ENCODE assay signal across 10 cellular contexts in genomic region chr5:59042201-59042600, GRCh38.
DNase-seq lines count a peak whose midpoint lies in the region; ATAC-seq and TF ChIP-seq lines count a peak whose summit lies in the region.
"Had no signal": no experiment of that assay in that cellular context is flagged by ENCODE, and none has a peak within 500 bp of the region (broad histone marks: within the 10 kb centered on the region; RNA-seq: fewer than 3 reads in every experiment).

No MANE protein-coding gene starts in this region.

- DNase-seq in right cardiac atrium: no peak
- DNase-seq in Right ventricle myocardium inferior (ENCODE audit: missing footprints): no peak
- peak; percentile 32 for DNase-seq in activated CD8-positive, alpha-beta T cell treated with anti-CD3 and anti-CD28 coated beads, Interleukin-2, amount 10 ng/mL, durations not matched to agents 7 days and 5 days
- peak; percentile 86 for DNase-seq in iris pigment epithelial cell (ENCODE audit: low read depth)
- no peak for DNase-seq in type B pancreatic cell (ENCODE audit: extremely low spot score, unreplicated experiment)
- DNase-seq in NCI-H1436 treated with DMSO at 0.1 percent for 48 hours (lab: John Stamatoyannopoulos, UW): no peak
- DNase-seq: activated CD4-positive, CD25-positive, alpha-beta regulatory T cell treated with anti-CD3 and anti-CD28 coated beads, Interleukin-2, amount 50 U/mL, for 72 hours; Caco-2 had no signal

- POLR2A ChIA-PET in activated CD8-positive, alpha-beta T cell treated with anti-CD3 and anti-CD28 coated beads, Interleukin-2, amount 10 ng/mL, durations not matched to agents 7 days and 5 days (lab: Charles Lee): interaction anchor here (1.1 to 4.3 kb wide), 3 partner anchors 82 to 136 kb away, joined by 3 to 64 read pairs (median 26); no protein-coding TSS in a partner anchor

- peaks cover 24% of the 10 kb centered on the region for H3K36me3 Mint-ChIP-seq in activated CD8-positive, alpha-beta T cell treated with anti-CD3 and anti-CD28 coated beads, Interleukin-2, amount 10 ng/mL, durations not matched to agents 7 days and 5 days (ENCODE audit: low read depth)
- peaks cover 3% of the 10 kb centered on the region for H3K36me3 Mint-ChIP-seq in type B pancreatic cell

- intact Hi-C loops in right cardiac atrium (cut with DNase I) (no loop called here), Right ventricle myocardium inferior (cut with DNase I) (no loop called here)

- H3K4me1 Mint-ChIP-seq in activated CD8-positive, alpha-beta T cell treated with anti-CD3 and anti-CD28 coated beads, Interleukin-2, amount 10 ng/mL, durations not matched to agents 7 days and 5 days (ENCODE audit: low read depth): peaks cover 37% of the 10 kb centered on the region
- H3K4me1 Mint-ChIP-seq in type B pancreatic cell (ENCODE audit: unreplicated experiment): peaks cover 11% of the 10 kb centered on the region

- CTCF ChIA-PET in activated CD8-positive, alpha-beta T cell treated with anti-CD3 and anti-CD28 coated beads, Interleukin-2, amount 10 ng/mL, durations not matched to agents 7 days and 5 days (lab: Charles Lee): interaction anchor here (1.0 to 4.6 kb wide), 12 partner anchors 9 to 155 kb away, joined by 3 to 44 read pairs (median 4); no protein-coding TSS in a partner anchor

- peak overlapping the region; percentile 36 for H3K27ac ChIP-seq in right cardiac atrium (ENCODE audit: low read length)

- H3K4me1 ChIP-seq in right cardiac atrium (ENCODE audit: control insufficient read depth, insufficient read depth, low read length): peaks cover 2% of the 10 kb centered on the region

- H3K9me3 ChIP-seq in right cardiac atrium (ENCODE audit: control insufficient read depth, low read length): no peaks in the 10 kb centered on the region
- H3K9me3 ChIP-seq: Caco-2 had no signal

- peak overlapping the region; percentile 47 for H3K4me3 Mint-ChIP-seq in activated CD8-positive, alpha-beta T cell treated with anti-CD3 and anti-CD28 coated beads, Interleukin-2, amount 10 ng/mL, durations not matched to agents 7 days and 5 days
- H3K4me3 Mint-ChIP-seq in type B pancreatic cell: peak overlapping the region; percentile 44

- peak overlapping the region; percentile 54 for H3K27ac Mint-ChIP-seq in activated CD8-positive, alpha-beta T cell treated with anti-CD3 and anti-CD28 coated beads, Interleukin-2, amount 10 ng/mL, durations not matched to agents 7 days and 5 days
- no peak overlapping the region for H3K27ac Mint-ChIP-seq in type B pancreatic cell

- ATAC-seq in right cardiac atrium: no peak
- no peak for ATAC-seq in Right ventricle myocardium inferior
- no peak for ATAC-seq in activated CD8-positive, alpha-beta T cell treated with anti-CD3 and anti-CD28 coated beads, Interleukin-2, amount 10 ng/mL, durations not matched to agents 7 days and 5 days
- no peak for ATAC-seq in GM21390 (IDR thresholded peaks at IDR 0.05; ENCODE audit: unreplicated experiment)
- ATAC-seq in GM19035 (IDR thresholded peaks at IDR 0.05; ENCODE audit: unreplicated experiment): no peak

- WGBS in right cardiac atrium: 30% methylated on average over 4 of the region's 4 CpGs

- H3K9me3 Mint-ChIP-seq in activated CD8-positive, alpha-beta T cell treated with anti-CD3 and anti-CD28 coated beads, Interleukin-2, amount 10 ng/mL, durations not matched to agents 7 days and 5 days (ENCODE audit: insufficient read depth): no peaks in the 10 kb centered on the region
- no peaks in the 10 kb centered on the region for H3K9me3 Mint-ChIP-seq in type B pancreatic cell

- no peak overlapping the region for H3K4me3 ChIP-seq in right cardiac atrium (ENCODE audit: low read length)

- H3K27me3 Mint-ChIP-seq in activated CD8-positive, alpha-beta T cell treated with anti-CD3 and anti-CD28 coated beads, Interleukin-2, amount 10 ng/mL, durations not matched to agents 7 days and 5 days (ENCODE audit: low read depth): no peaks in the 10 kb centered on the region
- peaks cover 3% of the 10 kb centered on the region for H3K27me3 Mint-ChIP-seq in type B pancreatic cell

- H3K27me3 ChIP-seq in right cardiac atrium (ENCODE audit: control insufficient read depth, insufficient read depth): no peaks in the 10 kb centered on the region

- TF ChIP-seq CTCF in type B pancreatic cell (conservative IDR thresholded peaks at IDR 0.05): no peak

Comparison
In these comparisons a context has a peak if more than half of its experiments do, and no peak if none do; other contexts are left out.
1. DNase-seq: peak in activated CD8-positive, alpha-beta T cell treated with anti-CD3 and anti-CD28 coated beads, Interleukin-2, amount 10 ng/mL, durations not matched to agents 7 days and 5 days (single experiment) and iris pigment epithelial cell (single experiment); none in right cardiac atrium (0 of 3), Right ventricle myocardium inferior (single experiment), type B pancreatic cell (single experiment) and NCI-H1436 treated with DMSO at 0.1 percent for 48 hours (single experiment).